Comparison of ENCODE assay signal across 1 cellular context in the genomic region with DNA sequence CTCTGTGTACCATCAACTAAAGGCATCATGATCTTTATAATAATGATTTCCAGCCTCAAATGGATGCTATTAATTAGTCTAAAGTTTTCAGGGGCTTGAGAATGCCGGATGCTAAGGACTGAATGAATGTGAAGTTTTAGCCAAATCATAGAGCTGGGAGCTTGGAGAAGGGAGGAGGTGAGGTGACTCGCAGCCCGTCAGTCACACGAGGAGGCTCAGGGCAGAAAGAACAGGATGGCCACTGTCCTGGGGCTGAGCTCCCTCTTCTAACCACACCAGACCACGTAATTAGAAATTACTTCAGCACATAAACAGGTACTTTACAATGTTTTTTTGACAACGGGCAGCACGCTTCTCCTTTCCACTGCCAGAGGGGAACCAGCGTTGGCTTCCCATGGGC.
TF ChIP-seq lines count a peak whose summit lies in the region.

No MANE protein-coding gene starts in this region.

TF ChIP-seq in GM23338, 12 proteins besides CTCF, POLR2A, EP300 and RAD21:
- TF ChIP-seq, protein P1, sequence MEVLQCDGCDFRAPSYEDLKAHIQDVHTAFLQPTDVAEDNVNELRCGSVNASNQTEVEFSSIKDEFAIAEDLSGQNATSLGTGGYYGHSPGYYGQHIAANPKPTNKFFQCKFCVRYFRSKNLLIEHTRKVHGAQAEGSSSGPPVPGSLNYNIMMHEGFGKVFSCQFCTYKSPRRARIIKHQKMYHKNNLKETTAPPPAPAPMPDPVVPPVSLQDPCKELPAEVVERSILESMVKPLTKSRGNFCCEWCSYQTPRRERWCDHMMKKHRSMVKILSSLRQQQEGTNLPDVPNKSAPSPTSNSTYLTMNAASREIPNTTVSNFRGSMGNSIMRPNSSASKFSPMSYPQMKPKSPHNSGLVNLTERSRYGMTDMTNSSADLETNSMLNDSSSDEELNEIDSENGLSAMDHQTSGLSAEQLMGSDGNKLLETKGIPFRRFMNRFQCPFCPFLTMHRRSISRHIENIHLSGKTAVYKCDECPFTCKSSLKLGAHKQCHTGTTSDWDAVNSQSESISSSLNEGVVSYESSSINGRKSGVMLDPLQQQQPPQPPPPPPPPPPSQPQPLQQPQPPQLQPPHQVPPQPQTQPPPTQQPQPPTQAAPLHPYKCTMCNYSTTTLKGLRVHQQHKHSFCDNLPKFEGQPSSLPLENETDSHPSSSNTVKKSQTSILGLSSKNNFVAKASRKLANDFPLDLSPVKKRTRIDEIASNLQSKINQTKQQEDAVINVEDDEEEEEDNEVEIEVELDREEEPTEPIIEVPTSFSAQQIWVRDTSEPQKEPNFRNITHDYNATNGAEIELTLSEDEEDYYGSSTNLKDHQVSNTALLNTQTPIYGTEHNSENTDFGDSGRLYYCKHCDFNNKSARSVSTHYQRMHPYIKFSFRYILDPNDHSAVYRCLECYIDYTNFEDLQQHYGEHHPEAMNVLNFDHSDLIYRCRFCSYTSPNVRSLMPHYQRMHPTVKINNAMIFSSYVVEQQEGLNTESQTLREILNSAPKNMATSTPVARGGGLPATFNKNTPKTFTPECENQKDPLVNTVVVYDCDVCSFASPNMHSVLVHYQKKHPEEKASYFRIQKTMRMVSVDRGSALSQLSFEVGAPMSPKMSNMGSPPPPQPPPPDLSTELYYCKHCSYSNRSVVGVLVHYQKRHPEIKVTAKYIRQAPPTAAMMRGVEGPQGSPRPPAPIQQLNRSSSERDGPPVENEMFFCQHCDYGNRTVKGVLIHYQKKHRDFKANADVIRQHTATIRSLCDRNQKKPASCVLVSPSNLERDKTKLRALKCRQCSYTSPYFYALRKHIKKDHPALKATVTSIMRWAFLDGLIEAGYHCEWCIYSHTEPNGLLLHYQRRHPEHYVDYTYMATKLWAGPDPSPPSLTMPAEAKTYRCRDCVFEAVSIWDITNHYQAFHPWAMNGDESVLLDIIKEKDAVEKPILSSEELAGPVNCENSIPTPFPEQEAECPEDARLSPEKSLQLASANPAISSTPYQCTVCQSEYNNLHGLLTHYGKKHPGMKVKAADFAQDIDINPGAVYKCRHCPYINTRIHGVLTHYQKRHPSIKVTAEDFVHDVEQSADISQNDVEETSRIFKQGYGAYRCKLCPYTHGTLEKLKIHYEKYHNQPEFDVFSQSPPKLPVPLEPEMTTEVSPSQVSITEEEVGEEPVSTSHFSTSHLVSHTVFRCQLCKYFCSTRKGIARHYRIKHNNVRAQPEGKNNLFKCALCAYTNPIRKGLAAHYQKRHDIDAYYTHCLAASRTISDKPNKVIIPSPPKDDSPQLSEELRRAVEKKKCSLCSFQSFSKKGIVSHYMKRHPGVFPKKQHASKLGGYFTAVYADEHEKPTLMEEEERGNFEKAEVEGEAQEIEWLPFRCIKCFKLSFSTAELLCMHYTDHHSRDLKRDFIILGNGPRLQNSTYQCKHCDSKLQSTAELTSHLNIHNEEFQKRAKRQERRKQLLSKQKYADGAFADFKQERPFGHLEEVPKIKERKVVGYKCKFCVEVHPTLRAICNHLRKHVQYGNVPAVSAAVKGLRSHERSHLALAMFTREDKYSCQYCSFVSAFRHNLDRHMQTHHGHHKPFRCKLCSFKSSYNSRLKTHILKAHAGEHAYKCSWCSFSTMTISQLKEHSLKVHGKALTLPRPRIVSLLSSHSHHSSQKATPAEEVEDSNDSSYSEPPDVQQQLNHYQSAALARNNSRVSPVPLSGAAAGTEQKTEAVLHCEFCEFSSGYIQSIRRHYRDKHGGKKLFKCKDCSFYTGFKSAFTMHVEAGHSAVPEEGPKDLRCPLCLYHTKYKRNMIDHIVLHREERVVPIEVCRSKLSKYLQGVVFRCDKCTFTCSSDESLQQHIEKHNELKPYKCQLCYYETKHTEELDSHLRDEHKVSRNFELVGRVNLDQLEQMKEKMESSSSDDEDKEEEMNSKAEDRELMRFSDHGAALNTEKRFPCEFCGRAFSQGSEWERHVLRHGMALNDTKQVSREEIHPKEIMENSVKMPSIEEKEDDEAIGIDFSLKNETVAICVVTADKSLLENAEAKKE (CRISPR knock-in tag; IDR thresholded peaks at IDR 0.05), result no peak
- no peak for TF ChIP-seq JUNB (IDR thresholded peaks at IDR 0.05; ENCODE audit: unreplicated experiment)
- TF ChIP-seq ZNF331 (CRISPR knock-in tag; IDR thresholded peaks at IDR 0.05; ENCODE audit: low read depth), result no peak
- TF ChIP-seq EZH2phosphoT487 (IDR thresholded peaks at IDR 0.05; ENCODE audit: unreplicated experiment), result no peak
- TF ChIP-seq NANOG (IDR thresholded peaks at IDR 0.05; ENCODE audit: borderline replicate concordance), result no peak
- TF ChIP-seq CREB1 (CRISPR knock-in tag; IDR thresholded peaks at IDR 0.05; ENCODE audit: low read depth), result no peak
- TF ChIP-seq, protein P2, sequence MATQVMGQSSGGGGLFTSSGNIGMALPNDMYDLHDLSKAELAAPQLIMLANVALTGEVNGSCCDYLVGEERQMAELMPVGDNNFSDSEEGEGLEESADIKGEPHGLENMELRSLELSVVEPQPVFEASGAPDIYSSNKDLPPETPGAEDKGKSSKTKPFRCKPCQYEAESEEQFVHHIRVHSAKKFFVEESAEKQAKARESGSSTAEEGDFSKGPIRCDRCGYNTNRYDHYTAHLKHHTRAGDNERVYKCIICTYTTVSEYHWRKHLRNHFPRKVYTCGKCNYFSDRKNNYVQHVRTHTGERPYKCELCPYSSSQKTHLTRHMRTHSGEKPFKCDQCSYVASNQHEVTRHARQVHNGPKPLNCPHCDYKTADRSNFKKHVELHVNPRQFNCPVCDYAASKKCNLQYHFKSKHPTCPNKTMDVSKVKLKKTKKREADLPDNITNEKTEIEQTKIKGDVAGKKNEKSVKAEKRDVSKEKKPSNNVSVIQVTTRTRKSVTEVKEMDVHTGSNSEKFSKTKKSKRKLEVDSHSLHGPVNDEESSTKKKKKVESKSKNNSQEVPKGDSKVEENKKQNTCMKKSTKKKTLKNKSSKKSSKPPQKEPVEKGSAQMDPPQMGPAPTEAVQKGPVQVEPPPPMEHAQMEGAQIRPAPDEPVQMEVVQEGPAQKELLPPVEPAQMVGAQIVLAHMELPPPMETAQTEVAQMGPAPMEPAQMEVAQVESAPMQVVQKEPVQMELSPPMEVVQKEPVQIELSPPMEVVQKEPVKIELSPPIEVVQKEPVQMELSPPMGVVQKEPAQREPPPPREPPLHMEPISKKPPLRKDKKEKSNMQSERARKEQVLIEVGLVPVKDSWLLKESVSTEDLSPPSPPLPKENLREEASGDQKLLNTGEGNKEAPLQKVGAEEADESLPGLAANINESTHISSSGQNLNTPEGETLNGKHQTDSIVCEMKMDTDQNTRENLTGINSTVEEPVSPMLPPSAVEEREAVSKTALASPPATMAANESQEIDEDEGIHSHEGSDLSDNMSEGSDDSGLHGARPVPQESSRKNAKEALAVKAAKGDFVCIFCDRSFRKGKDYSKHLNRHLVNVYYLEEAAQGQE (IDR thresholded peaks at IDR 0.05; ENCODE audit: unreplicated experiment), result no peak
- TF ChIP-seq, protein P3, sequence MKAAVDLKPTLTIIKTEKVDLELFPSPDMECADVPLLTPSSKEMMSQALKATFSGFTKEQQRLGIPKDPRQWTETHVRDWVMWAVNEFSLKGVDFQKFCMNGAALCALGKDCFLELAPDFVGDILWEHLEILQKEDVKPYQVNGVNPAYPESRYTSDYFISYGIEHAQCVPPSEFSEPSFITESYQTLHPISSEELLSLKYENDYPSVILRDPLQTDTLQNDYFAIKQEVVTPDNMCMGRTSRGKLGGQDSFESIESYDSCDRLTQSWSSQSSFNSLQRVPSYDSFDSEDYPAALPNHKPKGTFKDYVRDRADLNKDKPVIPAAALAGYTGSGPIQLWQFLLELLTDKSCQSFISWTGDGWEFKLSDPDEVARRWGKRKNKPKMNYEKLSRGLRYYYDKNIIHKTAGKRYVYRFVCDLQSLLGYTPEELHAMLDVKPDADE (IDR thresholded peaks at IDR 0.05), result no peak
- TF ChIP-seq EZH2 (IDR thresholded peaks at IDR 0.05; ENCODE audit: low read depth, unreplicated experiment), result no peak
- TF ChIP-seq STAT1 (IDR thresholded peaks at IDR 0.05; ENCODE audit: unreplicated experiment), result no peak
- no peak for TF ChIP-seq ZNF114 (CRISPR knock-in tag; IDR thresholded peaks at IDR 0.05)
- no peak for TF ChIP-seq POLR2AphosphoS5 (IDR thresholded peaks at IDR 0.05; ENCODE audit: low read depth)
